ENCODE assay signal across 21 cellular contexts in the genomic region with DNA sequence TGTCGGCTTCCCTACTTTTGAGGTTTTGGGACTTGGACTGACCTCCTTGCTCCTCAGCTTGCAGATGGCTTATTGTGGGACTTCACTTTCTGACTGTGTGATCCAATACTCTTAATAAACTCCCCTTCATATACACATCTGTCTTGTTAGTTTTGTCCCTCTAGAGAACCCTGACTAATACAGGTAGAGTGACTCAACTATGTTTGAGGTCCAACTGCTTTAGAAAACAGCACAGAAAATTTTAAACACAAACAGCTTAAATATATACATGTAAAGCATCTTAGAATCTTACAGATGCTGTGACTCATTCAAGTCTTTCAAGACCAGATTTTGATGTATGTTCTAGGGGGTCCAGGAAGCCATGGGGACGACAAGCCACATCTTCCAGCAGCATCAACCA. TPM values are rescaled to one million over a fixed set of nuclear protein-coding genes. Genes with fewer than 3 reads are reported as not detected.
DNase-seq lines count a peak whose midpoint lies in the region; ATAC-seq, FAIRE-seq and TF ChIP-seq lines count a peak whose summit lies in the region.
"Had no signal": no experiment of that assay in that cellular context is flagged by ENCODE, and none has a peak within 500 bp of the region (broad histone marks: within the 10 kb centered on the region; RNA-seq: fewer than 3 reads in every experiment).

No MANE protein-coding gene starts in this region.

- no peak overlapping the region for H3K9ac ChIP-seq in mammary epithelial cell (ENCODE audit: insufficient read depth, low read length)

- peaks cover 74% of the 10 kb centered on the region for H3K79me2 ChIP-seq in mammary epithelial cell (ENCODE audit: insufficient read depth, low read length)

- H3K4me1 ChIP-seq in mammary epithelial cell (ENCODE audit: insufficient read depth, low read length) (peaks cover 19% of the 10 kb centered on the region), breast epithelium (no peaks in the 10 kb centered on the region)

- TF ChIP-seq POLR2A in breast epithelium (IDR thresholded peaks at IDR 0.05): no peak

- H3K4me3 ChIP-seq in mammary epithelial cell (replicated peaks in 1 of 3; ENCODE audit: insufficient read depth in 1 of 3, low read depth in 2 of 3, low read length in 3 of 3): no peak overlapping the region
- H3K4me3 ChIP-seq in breast epithelium: no peak overlapping the region
- no peak overlapping the region for H3K4me3 ChIP-seq in epithelial cell of esophagus (ENCODE audit: low read length)
- H3K4me3 ChIP-seq: GM23338 had no signal

- H3K4me2 ChIP-seq in mammary epithelial cell (ENCODE audit: insufficient read depth, low read depth, low read length): no peak overlapping the region
- H3K4me2 ChIP-seq: GM23338 had no signal

- H3K36me3 Mint-ChIP-seq in activated T-helper 17 cell treated with anti-CD3 and anti-CD28 coated beads, Interleukin-2, amount 50 U/mL, for 72 hours (ENCODE audit: low read depth): no peaks in the 10 kb centered on the region

- FAIRE-seq in urothelium cell line (lab: Jason Lieb, UNC): peak; percentile 27
- FAIRE-seq: A204.1, D721Med, GM12892, GM18507, H54, HTR-8/SVneo had no signal

- no peak overlapping the region for H3K4me3 Mint-ChIP-seq in activated T-helper 17 cell treated with anti-CD3 and anti-CD28 coated beads, Interleukin-2, amount 50 U/mL, for 72 hours
- H3K4me3 Mint-ChIP-seq: CD4-positive, alpha-beta T cell; GM23338 had no signal

- H3K9me3 Mint-ChIP-seq in activated T-helper 17 cell treated with anti-CD3 and anti-CD28 coated beads, Interleukin-2, amount 50 U/mL, for 72 hours: no peaks in the 10 kb centered on the region
- H3K9me3 Mint-ChIP-seq: CD4-positive, alpha-beta T cell; GM23338 had no signal

- H3K27ac Mint-ChIP-seq in activated T-helper 17 cell treated with anti-CD3 and anti-CD28 coated beads, Interleukin-2, amount 50 U/mL, for 72 hours: no peak overlapping the region
- H3K27ac Mint-ChIP-seq: CD4-positive, alpha-beta T cell; GM23338 had no signal

- no peak overlapping the region for H3K27ac ChIP-seq in mammary epithelial cell (ENCODE audit: insufficient read depth, low read depth, low read length)
- no peak overlapping the region for H3K27ac ChIP-seq in breast epithelium
- H3K27ac ChIP-seq: C4-2B had no signal

- in situ Hi-C loops in mammary epithelial cell (cut with MboI; ENCODE audit: low sequenced_read_pairs in 2 of 2): no loop called here

- no peaks in the 10 kb centered on the region for H3K27me3 ChIP-seq in mammary epithelial cell (ENCODE audit: insufficient read depth, low read length)
- H3K27me3 ChIP-seq in breast epithelium: no peaks in the 10 kb centered on the region

- H2AFZ ChIP-seq in mammary epithelial cell (ENCODE audit: low read depth, low read length): no peak overlapping the region
- H2AFZ ChIP-seq: GM23338 had no signal

- H3K27me3 Mint-ChIP-seq in activated T-helper 17 cell treated with anti-CD3 and anti-CD28 coated beads, Interleukin-2, amount 50 U/mL, for 72 hours: no peaks in the 10 kb centered on the region
- H3K27me3 Mint-ChIP-seq: CD4-positive, alpha-beta T cell had no signal

- H3K36me3 ChIP-seq in mammary epithelial cell (ENCODE audit: insufficient read depth, low read length): no peaks in the 10 kb centered on the region
- no peaks in the 10 kb centered on the region for H3K36me3 ChIP-seq in breast epithelium

- H3K4me1 Mint-ChIP-seq in activated T-helper 17 cell treated with anti-CD3 and anti-CD28 coated beads, Interleukin-2, amount 50 U/mL, for 72 hours: no peaks in the 10 kb centered on the region
- H3K4me1 Mint-ChIP-seq: GM23338 had no signal

- H4K20me1 ChIP-seq in mammary epithelial cell (ENCODE audit: insufficient read depth, low read length): no peaks in the 10 kb centered on the region

- BruUV-seq in mammary epithelial cell (replicated peaks; lab: Mats Ljungman, UMichigan): TSS peak; percentile 8

- dilution Hi-C loops in mammary epithelial cell (cut with HindIII; ENCODE audit: low sequenced_read_pairs): no loop called here

- no peak for TF ChIP-seq CTCF in mammary epithelial cell (conservative IDR thresholded peaks at IDR 0.05 in 1 of 2, IDR thresholded peaks at IDR 0.05 in 1 of 2; ENCODE audit: extremely low read depth in 1 of 2, insufficient read depth in 1 of 2, low read depth in 1 of 2, low read length in 2 of 2)
- no peak for TF ChIP-seq CTCF in breast epithelium (IDR thresholded peaks at IDR 0.05)
- TF ChIP-seq CTCF in epithelial cell of esophagus (IDR thresholded peaks at IDR 0.05; ENCODE audit: insufficient read depth, low read depth, low read length, missing control alignments): no peak

- no peak for DNase-seq in mammary epithelial cell
- no peak for DNase-seq in breast epithelium (ENCODE audit: low spot score in 2 of 2)
- DNase-seq in epithelial cell of esophagus (ENCODE audit: low read depth): peak; percentile 23
- no peak for DNase-seq in urothelium cell line (ENCODE audit: low spot score)
- no peak for DNase-seq in stimulated activated CD4-positive, alpha-beta T cell treated with anti-CD3 and anti-CD28 coated beads, Interleukin-1b, Interleukin-23, amount 100 ng/mL, for 48 hours
- DNase-seq: AML-193; Caco-2; CD4-positive, alpha-beta T cell; GDM1; HCEC 1CT; IMR-90 had no signal

- peak; percentile 34 for ATAC-seq in activated T-helper 17 cell treated with anti-CD3 and anti-CD28 coated beads, Interleukin-2, amount 50 U/mL, for 72 hours (replicated peaks)
- no peak for ATAC-seq in HG03280 (IDR thresholded peaks at IDR 0.05; ENCODE audit: unreplicated experiment)
- ATAC-seq: GM23338 had no signal

- 96% methylated on average over 2 of the region's 2 CpGs for WGBS in mammary epithelial cell (ENCODE audit: low coverage, missing lambda C conversion rate)

- CTCF ChIA-PET in mammary epithelial cell (lab: Charles Lee; ENCODE audit: low non-redundant PET): no interaction called here

- H3K9me3 ChIP-seq in mammary epithelial cell (replicated peaks; ENCODE audit: insufficient read depth, low read length) (no peaks in the 10 kb centered on the region), breast epithelium (no peaks in the 10 kb centered on the region)
- H3K9me3 ChIP-seq: Caco-2 had no signal

- intact Hi-C loops in mammary epithelial cell (cut with micrococcal nuclease): no loop called here
- intact Hi-C loops in breast epithelium (cut with DNase I; ENCODE audit: low total_unique reads): no loop called here

RNA-seq across cellular contexts. Expression of gene SDK2, which starts 11.7 kb away (rescaled TPM):
- total RNA-seq in mammary epithelial cell (10 to 100 TPM; 31.5 to 64.2 TPM), breast epithelium (1 to 10 TPM in 2 of 3 donors, under 1 TPM in 1; 0.16 to 2.9 (median 2.6) TPM)
- 6.3 TPM for polyA plus RNA-seq in mammary epithelial cell
- 15.6 TPM for polyA minus RNA-seq in mammary epithelial cell
- total RNA-seq in activated T-helper 17 cell treated with anti-CD3 and anti-CD28 coated beads, Interleukin-2, amount 50 U/mL, for 72 hours: under 1 TPM; 0.19 to 0.26 TPM

Comparison
In these comparisons a context has a peak if more than half of its experiments do, and no peak if none do; other contexts are left out.
1. RNA of gene SDK2, which starts 11.7 kb away (total RNA-seq): 31.5 to 64.2 TPM in mammary epithelial cell; 0.16 to 2.9 TPM in breast epithelium and 0.19 to 0.26 TPM in activated T-helper 17 cell treated with anti-CD3 and anti-CD28 coated beads, Interleukin-2, amount 50 U/mL, for 72 hours; every median in the first group is over 4 times any median in the second.